19 cellular contexts compared by ENCODE assay signal in the genomic region with DNA sequence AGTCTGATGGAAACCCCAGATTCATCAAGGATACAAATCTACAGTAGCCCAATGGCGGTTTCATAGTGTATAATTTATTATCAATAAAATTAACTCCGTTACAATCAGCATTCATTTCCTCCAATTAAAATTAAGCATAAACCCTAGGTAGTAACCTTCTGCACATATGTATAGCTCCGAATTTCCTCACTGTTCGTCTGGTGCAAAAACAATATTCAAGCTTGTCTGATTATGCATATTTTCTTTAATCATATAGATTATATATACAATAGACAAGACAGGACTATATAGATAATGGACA. TPM values are rescaled to one million over a fixed set of nuclear protein-coding genes. Genes with fewer than 3 reads are reported as not detected.
DNase-seq lines count a peak whose midpoint lies in the region; ATAC-seq and TF ChIP-seq lines count a peak whose summit lies in the region.
"Had no signal": no experiment of that assay in that cellular context is flagged by ENCODE, and none has a peak within 500 bp of the region (broad histone marks: within the 10 kb centered on the region; RNA-seq: fewer than 3 reads in every experiment).

No MANE protein-coding gene starts in this region.

- TF ChIP-seq EP300 in transverse colon (IDR thresholded peaks at IDR 0.05; ENCODE audit: low read depth) = no peak

- H3K27ac ChIP-seq in transverse colon = peak overlapping the region; percentile 95 to 99 (median 98)
- no peak overlapping the region for H3K27ac ChIP-seq in right cardiac atrium (ENCODE audit: low read length)
- H3K27ac ChIP-seq: 22Rv1, C4-2B, coronary artery, upper lobe of right lung had no signal

- H3K27ac Mint-ChIP-seq in MCF 10A (ENCODE audit: low read depth, unreplicated experiment) (peak overlapping the region; percentile 76), mesothelial cell of epicardium (no peak overlapping the region)
- H3K27ac Mint-ChIP-seq: stimulated activated memory B cell treated with anti-CD40 and anti-IgM and Interleukin-4, amounts not matched to agents 10 μg/mL and 1 μg/mL and 100 μg/mL, for 72 hours had no signal

- intact Hi-C loops in MCF 10A (cut with micrococcal nuclease) (no loop called here), transverse colon (cut with DNase I; ENCODE audit: low total_unique reads) (loop anchor here (10.0 kb wide), 1 partner anchor 1308 kb away; no protein-coding TSS in a partner anchor), right cardiac atrium (cut with DNase I) (loop anchor here (5.0 to 10.0 kb wide), 4 partner anchors 480 to 1278 kb away; no protein-coding TSS in a partner anchor)

- CTCF ChIA-PET in MCF 10A (lab: Yijun Ruan, JAX) = interaction anchor here (0.6 to 3.5 kb wide), 20 partner anchors 9 to 1268 kb away, joined by 3 to 57 read pairs (median 6); a partner anchor contains a TSS

- H3K27me3 Mint-ChIP-seq in MCF 10A (ENCODE audit: insufficient read depth, unreplicated experiment) = no peaks in the 10 kb centered on the region
- H3K27me3 Mint-ChIP-seq in mesothelial cell of epicardium (ENCODE audit: low read depth) = peaks cover 89% of the 10 kb centered on the region

- POLR2A ChIA-PET in MCF 10A (lab: Yijun Ruan, JAX) = interaction anchor here (0.6 to 5.1 kb wide), 22 partner anchors 9 to 964 kb away, joined by 3 to 65 read pairs (median 5); a partner anchor contains a TSS

- 23 to 24% methylated on average over 4 of the region's 4 CpGs for WGBS in transverse colon (ENCODE audit: low coverage in 1 of 2), 2 donors
- 59% methylated on average over 4 of the region's 4 CpGs for WGBS in right cardiac atrium

- H3K27me3 ChIP-seq in transverse colon = peaks cover 26% of the 10 kb centered on the region
- H3K27me3 ChIP-seq in right cardiac atrium (ENCODE audit: control insufficient read depth, insufficient read depth) = no peaks in the 10 kb centered on the region

- no peaks in the 10 kb centered on the region for H3K36me3 ChIP-seq in transverse colon
- H3K36me3 ChIP-seq: upper lobe of right lung had no signal

- peaks cover 15% of the 10 kb centered on the region for H3K36me3 Mint-ChIP-seq in MCF 10A (ENCODE audit: insufficient read depth, unreplicated experiment)
- H3K36me3 Mint-ChIP-seq in mesothelial cell of epicardium = peaks cover 3% of the 10 kb centered on the region
- H3K36me3 Mint-ChIP-seq: stimulated activated memory B cell treated with anti-CD40 and anti-IgM and Interleukin-4, amounts not matched to agents 10 μg/mL and 1 μg/mL and 100 μg/mL, for 72 hours had no signal

- peaks cover 6% of the 10 kb centered on the region for H3K4me1 Mint-ChIP-seq in MCF 10A (ENCODE audit: insufficient read depth, unreplicated experiment)
- H3K4me1 Mint-ChIP-seq in mesothelial cell of epicardium = peaks cover 53% of the 10 kb centered on the region

- H3K9me3 Mint-ChIP-seq in MCF 10A (ENCODE audit: unreplicated experiment) (no peaks in the 10 kb centered on the region), mesothelial cell of epicardium (no peaks in the 10 kb centered on the region)

- H3K4me1 ChIP-seq in transverse colon (peaks cover 4 to 31% (median 21%) of the 10 kb centered on the region in 4 donors), right cardiac atrium (ENCODE audit: control insufficient read depth, insufficient read depth, low read length) (no peaks in the 10 kb centered on the region)

- no peak for TF ChIP-seq POLR2A in transverse colon (IDR thresholded peaks at IDR 0.05)

- no peaks in the 10 kb centered on the region for H3K9me3 ChIP-seq in transverse colon
- H3K9me3 ChIP-seq in right cardiac atrium (ENCODE audit: control insufficient read depth, low read length) = no peaks in the 10 kb centered on the region
- H3K9me3 ChIP-seq: upper lobe of right lung had no signal

- H3K4me3 ChIP-seq in transverse colon (peak overlapping the region in 3 of 4 donors; percentile 58 to 67 (median 62)), right cardiac atrium (ENCODE audit: low read length) (no peak overlapping the region)
- H3K4me3 ChIP-seq: coronary artery, upper lobe of right lung had no signal

- DNase-seq in DMS 273 (lab: John Stamatoyannopoulos, UW; ENCODE audit: unreplicated experiment) = peak; percentile 54
- no peak for DNase-seq in DMS 273 treated with DMSO at 0.1 percent for 48 hours (lab: John Stamatoyannopoulos, UW)
- DNase-seq in MCF 10A (ENCODE audit: unreplicated experiment) = peak; percentile 31
- no peak for DNase-seq in mesothelial cell of epicardium (ENCODE audit: low spot score in 2 of 2, unreplicated experiment in 2 of 2)
- no peak for DNase-seq in transverse colon
- DNase-seq in right cardiac atrium = no peak
- DNase-seq in ecto neural progenitor cell (ENCODE audit: low spot score) = no peak
- DNase-seq: activated gamma-delta T cell treated with Interleukin-2 at 50 U/mL for 16 hours, NCI-H226, nucleus accumbens, T-helper 2 cell had no signal

- ATAC-seq in right cardiac atrium = no peak
- ATAC-seq in GM19463 (IDR thresholded peaks at IDR 0.05; ENCODE audit: unreplicated experiment) = no peak
- ATAC-seq: stimulated activated memory B cell treated with anti-CD40 and anti-IgM and Interleukin-4, amounts not matched to agents 10 μg/mL and 1 μg/mL and 100 μg/mL, for 72 hours; upper lobe of right lung had no signal

- peak overlapping the region; percentile 84 for H3K4me3 Mint-ChIP-seq in MCF 10A (ENCODE audit: unreplicated experiment)
- H3K4me3 Mint-ChIP-seq in mesothelial cell of epicardium = peak overlapping the region; percentile 65
- H3K4me3 Mint-ChIP-seq: stimulated activated memory B cell treated with anti-CD40 and anti-IgM and Interleukin-4, amounts not matched to agents 10 μg/mL and 1 μg/mL and 100 μg/mL, for 72 hours had no signal

- BruUV-seq in MCF 10A (replicated peaks; lab: Mats Ljungman, UMichigan) = no TSS peak

- in situ Hi-C loops in transverse colon (cut with MboI; ENCODE audit: low pct_ligation_motif_present in 1 of 4, low pct_unique_long_range_greater_than_20kb in 1 of 4, low sequenced_read_pairs in 3 of 4) = loop anchor here in 3 of 4 donors (25.0 kb wide), 3 partner anchors 800 to 1300 kb away; no protein-coding TSS in a partner anchor

- TF ChIP-seq CTCF in MCF 10A (IDR thresholded peaks at IDR 0.05; ENCODE audit: unreplicated experiment) (no peak), mesothelial cell of epicardium (IDR thresholded peaks at IDR 0.05; ENCODE audit: unreplicated experiment) (no peak), transverse colon (IDR thresholded peaks at IDR 0.05) (no peak)

RNA-seq across cellular contexts. Expression of a gene that starts 2.8 kb away (rescaled TPM):
- total RNA-seq in MCF 10A (2022) (6.9 and 7.6 TPM in 2 replicates), mesothelial cell of epicardium (10.8 to 14.5 TPM (median 13.2 TPM) in 3 replicates), transverse colon (100 to 1,000 TPM in 1 of 4 donors, 10 to 100 TPM in 3; 19.5 to 130 (median 50.6) TPM), right cardiac atrium (not detected)
- polyA plus RNA-seq in right cardiac atrium = not detected
- total RNA-seq: astrocyte had no signal

RNA-seq across cellular contexts. Expression of a gene that starts 6.0 kb away (rescaled TPM):
- total RNA-seq in MCF 10A (2022) (0.29 and 0.44 TPM in 2 replicates), mesothelial cell of epicardium (17.4 to 18.9 TPM (median 17.9 TPM) in 3 replicates), transverse colon (10 to 100 TPM in 3 of 4 donors, 1 to 10 TPM in 1; 7.0 to 22.9 (median 12.8) TPM), right cardiac atrium (not detected)
- 0.11 TPM for polyA plus RNA-seq in right cardiac atrium
- total RNA-seq: astrocyte, HT1080 had no signal

RNA-seq across cellular contexts. Expression of a gene that starts 10.1 kb away (rescaled TPM):
- total RNA-seq in MCF 10A (2022) (8.2 and 14.0 TPM in 2 replicates), mesothelial cell of epicardium (197 to 209 TPM (median 201 TPM) in 3 replicates), transverse colon (10 to 100 TPM; 14.1 to 27.3 (median 15.7) TPM), right cardiac atrium (1 to 10 TPM in 1 of 4 donors, under 1 TPM in 3; 0.28 to 1.3 (median 0.43) TPM)
- 1.0 TPM for polyA plus RNA-seq in right cardiac atrium
- total RNA-seq: astrocyte, HT1080 had no signal

RNA-seq across cellular contexts. Expression of a gene that starts 11.6 kb away (rescaled TPM):
- total RNA-seq in MCF 10A (2022) (3.9 and 5.6 TPM in 2 replicates), mesothelial cell of epicardium (13.1 to 14.4 TPM (median 13.8 TPM) in 3 replicates), transverse colon (10 to 100 TPM; 19.8 to 68.9 (median 36.4) TPM), right cardiac atrium (not detected)
- polyA plus RNA-seq in right cardiac atrium = not detected
- total RNA-seq: astrocyte had no signal

RNA-seq across cellular contexts. Expression of a gene that starts 14.9 kb away (rescaled TPM):
- 0.96 and 2.0 TPM in 2 replicates for total RNA-seq in MCF 10A (2022)
- 43.7 to 45.6 TPM (median 44.4 TPM) in 3 replicates for total RNA-seq in mesothelial cell of epicardium
- 10 to 100 TPM; 12.9 to 27.8 (median 17.3) TPM for total RNA-seq in transverse colon
- total RNA-seq in right cardiac atrium = not detected
- not detected for polyA plus RNA-seq in right cardiac atrium
- total RNA-seq: astrocyte had no signal

Comparison
In these comparisons a context has a peak if more than half of its experiments do, and no peak if none do; other contexts are left out.
1. DNase-seq: peak in DMS 273 (single experiment) and MCF 10A (single experiment); none in DMS 273 treated with DMSO at 0.1 percent for 48 hours (single experiment), mesothelial cell of epicardium (0 of 2), transverse colon (single experiment), right cardiac atrium (0 of 3) and ecto neural progenitor cell (single experiment).